Comparison of ENCODE assay signal across 11 cellular contexts in genomic region chr10:25061711-25062455, GRCh38. TPM values are rescaled to one million over a fixed set of nuclear protein-coding genes. Genes with fewer than 3 reads are reported as not detected.
A peak's percentile ranks its signal among the peaks of the same experiment; 100 is the strongest.
DNase-seq lines count a peak whose midpoint lies in the region; ATAC-seq, FAIRE-seq and TF ChIP-seq lines count a peak whose summit lies in the region.
"Had no signal": no experiment of that assay in that cellular context is flagged by ENCODE, and none has a peak within 500 bp of the region (broad histone marks: within the 10 kb centered on the region; RNA-seq: fewer than 3 reads in every experiment).

No MANE protein-coding gene starts in this region.

- CTCF ChIA-PET in activated CD4-positive, alpha-beta memory T cell treated with anti-CD3 and anti-CD28 coated beads, Interleukin-2, amount 10 ng/mL, durations not matched to agents 7 days and 5 days (lab: Charles Lee): no interaction called here

- H3K36me3 Mint-ChIP-seq in activated CD4-positive, alpha-beta memory T cell treated with anti-CD3 and anti-CD28 coated beads, Interleukin-2, amount 10 ng/mL, durations not matched to agents 7 days and 5 days (ENCODE audit: low read depth): no peaks in the 10 kb centered on the region

- no peak for FAIRE-seq in H54 (lab: Jason Lieb, UNC)

- no peaks in the 10 kb centered on the region for H3K27me3 Mint-ChIP-seq in activated CD4-positive, alpha-beta memory T cell treated with anti-CD3 and anti-CD28 coated beads, Interleukin-2, amount 10 ng/mL, durations not matched to agents 7 days and 5 days

- no peaks in the 10 kb centered on the region for H3K9me3 Mint-ChIP-seq in activated CD4-positive, alpha-beta memory T cell treated with anti-CD3 and anti-CD28 coated beads, Interleukin-2, amount 10 ng/mL, durations not matched to agents 7 days and 5 days

- TF ChIP-seq CTCF in fibroblast of pulmonary artery (IDR thresholded peaks at IDR 0.05; ENCODE audit: low read length, missing control alignments) (no peak), retinal pigment epithelial cell (conservative IDR thresholded peaks at IDR 0.05; ENCODE audit: low read depth, low read length) (no peak)

- no peak overlapping the region for H3K4me3 ChIP-seq in HUES48 (ENCODE audit: low read depth, low read length)
- peak overlapping the region; percentile 22 for H3K4me3 ChIP-seq in fibroblast of pulmonary artery (replicated peaks; ENCODE audit: low read depth, low read length)
- no peak overlapping the region for H3K4me3 ChIP-seq in retinal pigment epithelial cell (ENCODE audit: low read length)
- H3K4me3 ChIP-seq: HAP-1 had no signal

- DNase-seq in activated CD4-positive, alpha-beta memory T cell treated with anti-CD3 and anti-CD28 coated beads, Interleukin-2, amount 10 ng/mL, durations not matched to agents 7 days and 5 days: no peak
- DNase-seq in fibroblast of pulmonary artery (ENCODE audit: low read depth) (no peak), retinal pigment epithelial cell (ENCODE audit: low read depth) (peak; percentile 63), NCI-H2227 treated with DMSO at 0.1 percent for 48 hours (lab: John Stamatoyannopoulos, UW) (no peak), activated gamma-delta T cell treated with Interleukin-2 at 50 U/mL for 16 hours (no peak), H54 (ENCODE audit: insufficient read length, low spot score) (no peak)
- DNase-seq: KG1 had no signal

- peak overlapping the region; percentile 50 for H3K4me3 Mint-ChIP-seq in activated CD4-positive, alpha-beta memory T cell treated with anti-CD3 and anti-CD28 coated beads, Interleukin-2, amount 10 ng/mL, durations not matched to agents 7 days and 5 days

- peak overlapping the region; percentile 62 for H3K27ac ChIP-seq in HUES48 (ENCODE audit: low read depth, low read length)

- ATAC-seq in GM21717 (IDR thresholded peaks at IDR 0.05; ENCODE audit: unreplicated experiment): no peak

- no peaks in the 10 kb centered on the region for H3K36me3 ChIP-seq in HUES48 (ENCODE audit: control insufficient read depth, insufficient read depth, low read length)
- H3K36me3 ChIP-seq: HAP-1 had no signal

- peaks cover 13% of the 10 kb centered on the region for H3K27me3 ChIP-seq in HUES48 (ENCODE audit: control insufficient read depth, insufficient read depth, low read length)

- H3K4me1 Mint-ChIP-seq in activated CD4-positive, alpha-beta memory T cell treated with anti-CD3 and anti-CD28 coated beads, Interleukin-2, amount 10 ng/mL, durations not matched to agents 7 days and 5 days: peaks cover 37% of the 10 kb centered on the region

- POLR2A ChIA-PET in activated CD4-positive, alpha-beta memory T cell treated with anti-CD3 and anti-CD28 coated beads, Interleukin-2, amount 10 ng/mL, durations not matched to agents 7 days and 5 days (lab: Charles Lee): no interaction called here

- H3K9ac ChIP-seq in HUES48 (ENCODE audit: low read depth, low read length): no peak overlapping the region

- peak overlapping the region; percentile 86 for H3K27ac Mint-ChIP-seq in activated CD4-positive, alpha-beta memory T cell treated with anti-CD3 and anti-CD28 coated beads, Interleukin-2, amount 10 ng/mL, durations not matched to agents 7 days and 5 days

- H3K9me3 ChIP-seq in HUES48 (ENCODE audit: control insufficient read depth, insufficient read depth, low read length): no peaks in the 10 kb centered on the region
- H3K9me3 ChIP-seq: HAP-1 had no signal

- no peaks in the 10 kb centered on the region for H3K4me1 ChIP-seq in HUES48 (ENCODE audit: control insufficient read depth, insufficient read depth, low read length)

- TF ChIP-seq POLR2A in H54 (IDR thresholded peaks at IDR 0.05; ENCODE audit: low read depth, low read length): no peak

RNA-seq across cellular contexts. Expression of gene THNSL1, which starts 45.5 kb away (rescaled TPM):
- 1 to 10 TPM; 2.2 to 2.4 TPM for total RNA-seq in activated CD4-positive, alpha-beta memory T cell treated with anti-CD3 and anti-CD28 coated beads, Interleukin-2, amount 10 ng/mL, durations not matched to agents 7 days and 5 days

RNA-seq across cellular contexts. Expression of gene ENKUR, which starts 45.9 kb away (rescaled TPM):
- total RNA-seq in activated CD4-positive, alpha-beta memory T cell treated with anti-CD3 and anti-CD28 coated beads, Interleukin-2, amount 10 ng/mL, durations not matched to agents 7 days and 5 days: not detected
- total RNA-seq: glomerular endothelial cell had no signal
